ENCODE assay signal across 25 cellular contexts in genomic region chr22:40417881-40418280, GRCh38. TPM values are rescaled to one million over a fixed set of nuclear protein-coding genes. Genes with fewer than 3 reads are reported as not detected.
DNase-seq lines count a peak whose midpoint lies in the region; ATAC-seq and TF ChIP-seq lines count a peak whose summit lies in the region.
"Had no signal": no experiment of that assay in that cellular context is flagged by ENCODE, and none has a peak within 500 bp of the region (broad histone marks: within the 10 kb centered on the region; RNA-seq: fewer than 3 reads in every experiment).

No MANE protein-coding gene starts in this region.

- H3K9me3 Mint-ChIP-seq in activated naive CD4-positive, alpha-beta T cell treated with anti-CD3 and anti-CD28 coated beads for 36 hours: no peaks in the 10 kb centered on the region
- H3K9me3 Mint-ChIP-seq in CD4-positive, alpha-beta T cell: no peaks in the 10 kb centered on the region
- no peaks in the 10 kb centered on the region for H3K9me3 Mint-ChIP-seq in nephron progenitor cell
- H3K9me3 Mint-ChIP-seq: activated T-helper 17 cell treated with anti-CD3 and anti-CD28 coated beads, Interleukin-2, amount 50 U/mL, for 72 hours; brain had no signal

- intact Hi-C loops in activated naive CD4-positive, alpha-beta T cell treated with anti-CD3 and anti-CD28 coated beads for 36 hours (cut with micrococcal nuclease): no loop called here
- intact Hi-C loops in CD4-positive, alpha-beta T cell (cut with DNase I, micrococcal nuclease): no loop called here

- peaks cover 54% of the 10 kb centered on the region for H3K36me3 ChIP-seq in WERI-Rb-1
- peaks cover 99% of the 10 kb centered on the region for H3K36me3 ChIP-seq in neutrophil
- H3K36me3 ChIP-seq: uterus had no signal

- H3K27ac ChIP-seq in CD4-positive, alpha-beta T cell (ENCODE audit: low read depth, low read length): peak overlapping the region; percentile 43
- H3K27ac ChIP-seq in WERI-Rb-1 (peak overlapping the region; percentile 51), neutrophil (peak overlapping the region; percentile 85)
- H3K27ac ChIP-seq: prostate gland, testis, uterus had no signal

- H3K4me3 ChIP-seq in WERI-Rb-1 (ENCODE audit: low read depth, low read length) (no peak overlapping the region), neutrophil (ENCODE audit: low read depth in 1 of 2, low read length in 1 of 2) (no peak overlapping the region)
- H3K4me3 ChIP-seq: adrenal gland, lung, mucosa of descending colon, prostate gland, testis, uterus had no signal

- H3K4me1 Mint-ChIP-seq in activated naive CD4-positive, alpha-beta T cell treated with anti-CD3 and anti-CD28 coated beads for 36 hours (ENCODE audit: low read depth): peaks cover 16% of the 10 kb centered on the region
- H3K4me1 Mint-ChIP-seq in CD4-positive, alpha-beta T cell (ENCODE audit: low read depth): peaks cover 41% of the 10 kb centered on the region
- H3K4me1 Mint-ChIP-seq in nephron progenitor cell: peaks cover 15% of the 10 kb centered on the region

- H3K27ac Mint-ChIP-seq in activated naive CD4-positive, alpha-beta T cell treated with anti-CD3 and anti-CD28 coated beads for 36 hours: peak overlapping the region; percentile 11
- peak overlapping the region; percentile 49 for H3K27ac Mint-ChIP-seq in CD4-positive, alpha-beta T cell
- H3K27ac Mint-ChIP-seq in nephron progenitor cell: no peak overlapping the region
- H3K27ac Mint-ChIP-seq: activated T-helper 17 cell treated with anti-CD3 and anti-CD28 coated beads, Interleukin-2, amount 50 U/mL, for 72 hours had no signal

- no peaks in the 10 kb centered on the region for H3K27me3 ChIP-seq in CD4-positive, alpha-beta T cell (ENCODE audit: control insufficient read depth, insufficient read depth, low read length)
- H3K27me3 ChIP-seq in WERI-Rb-1 (ENCODE audit: insufficient read depth, low read depth, severe bottlenecking): no peaks in the 10 kb centered on the region
- no peaks in the 10 kb centered on the region for H3K27me3 ChIP-seq in neutrophil
- H3K27me3 ChIP-seq: adrenal gland, testis, uterus had no signal

- no peak for DNase-seq in activated naive CD4-positive, alpha-beta T cell treated with anti-CD3 and anti-CD28 coated beads for 36 hours
- DNase-seq in activated naive CD4-positive, alpha-beta T cell treated with Interleukin-2 at 50 U/mL for 16 hours: no peak
- no peak for DNase-seq in CD4-positive, alpha-beta T cell
- DNase-seq in WERI-Rb-1 (no peak), midbrain (lab: John Stamatoyannopoulos, UW) (no peak), nephron progenitor cell (no peak)
- DNase-seq: 8988T; activated CD4-positive, alpha-beta T cell treated with anti-CD3 and anti-CD28 coated beads, Interleukin-2, amount 50 U/mL, for 4 hours; activated CD8-positive, alpha-beta memory T cell treated with anti-CD3 and anti-CD28 coated beads, Interleukin-2, amount 50 U/mL, for 4 hours; adrenal gland; DMS153; effector CD8-positive, alpha-beta T cell; kidney glomerular epithelial cell; mucosa of descending colon; SIG-M5; stimulated activated CD4-positive, alpha-beta T cell treated with anti-CD3 and anti-CD28 coated beads, Interleukin-15, amount 100 ng/mL, for 24 hours; stimulated activated naive CD8-positive, alpha-beta T cell treated with anti-CD3 and anti-CD28 coated beads, Interleukin-15, Interleukin-2, amounts not matched to agents 100 U/mL and 50 U/mL, for 24 hours; testis; uterus had no signal

- POLR2A ChIA-PET in CD4-positive, alpha-beta T cell (lab: Charles Lee): interaction anchor here (1.6 kb wide), 1 partner anchor 33 kb away, joined by 6 read pairs; no protein-coding TSS in a partner anchor

- no peak overlapping the region for H3K4me3 Mint-ChIP-seq in activated naive CD4-positive, alpha-beta T cell treated with anti-CD3 and anti-CD28 coated beads for 36 hours
- no peak overlapping the region for H3K4me3 Mint-ChIP-seq in CD4-positive, alpha-beta T cell
- no peak overlapping the region for H3K4me3 Mint-ChIP-seq in nephron progenitor cell
- H3K4me3 Mint-ChIP-seq: activated T-helper 17 cell treated with anti-CD3 and anti-CD28 coated beads, Interleukin-2, amount 50 U/mL, for 72 hours; brain had no signal

- no peak for TF ChIP-seq CTCF in CD4-positive, alpha-beta T cell (IDR thresholded peaks at IDR 0.05)
- TF ChIP-seq CTCF in WERI-Rb-1 (IDR thresholded peaks at IDR 0.05; ENCODE audit: low read depth, low read length): no peak
- TF ChIP-seq CTCF in neutrophil (IDR thresholded peaks at IDR 0.05): no peak
- TF ChIP-seq CTCF in nephron progenitor cell (IDR thresholded peaks at IDR 0.05): no peak

- no peaks in the 10 kb centered on the region for H3K9me3 ChIP-seq in CD4-positive, alpha-beta T cell (ENCODE audit: control insufficient read depth, low read length)
- no peaks in the 10 kb centered on the region for H3K9me3 ChIP-seq in WERI-Rb-1 (ENCODE audit: severe bottlenecking)
- H3K9me3 ChIP-seq in neutrophil: no peaks in the 10 kb centered on the region
- H3K9me3 ChIP-seq: adrenal gland, mucosa of descending colon, prostate gland, testis, uterus had no signal

- CTCF ChIA-PET in activated naive CD4-positive, alpha-beta T cell treated with anti-CD3 and anti-CD28 coated beads for 36 hours (lab: Charles Lee): no interaction called here
- CTCF ChIA-PET in CD4-positive, alpha-beta T cell (lab: Charles Lee): no interaction called here

- H3K4me1 ChIP-seq in neutrophil (ENCODE audit: control insufficient read depth in 1 of 2, insufficient read depth in 1 of 2, low read depth in 1 of 2, low read length in 1 of 2): peaks cover 18% of the 10 kb centered on the region in 2 experiments
- H3K4me1 ChIP-seq: adrenal gland, prostate gland, testis, uterus had no signal

- H3K27me3 Mint-ChIP-seq in activated naive CD4-positive, alpha-beta T cell treated with anti-CD3 and anti-CD28 coated beads for 36 hours (ENCODE audit: low read depth): no peaks in the 10 kb centered on the region
- H3K27me3 Mint-ChIP-seq in CD4-positive, alpha-beta T cell: no peaks in the 10 kb centered on the region
- no peaks in the 10 kb centered on the region for H3K27me3 Mint-ChIP-seq in nephron progenitor cell (ENCODE audit: low read depth, poor library complexity)
- H3K27me3 Mint-ChIP-seq: activated T-helper 17 cell treated with anti-CD3 and anti-CD28 coated beads, Interleukin-2, amount 50 U/mL, for 72 hours; brain had no signal

- ATAC-seq in CD4-positive, alpha-beta T cell (ENCODE audit: poor library complexity): no peak
- no peak for ATAC-seq in HG03460 (IDR thresholded peaks at IDR 0.05; ENCODE audit: unreplicated experiment)
- ATAC-seq: activated T-helper 17 cell treated with anti-CD3 and anti-CD28 coated beads, Interleukin-2, amount 50 U/mL, for 72 hours; mucosa of descending colon; stimulated activated naive CD8-positive, alpha-beta T cell treated with anti-CD3 and anti-CD28 coated beads, Interleukin-15, Interleukin-2, amounts not matched to agents 100 U/mL and 50 U/mL, for 24 hours had no signal

- H3K36me3 Mint-ChIP-seq in activated naive CD4-positive, alpha-beta T cell treated with anti-CD3 and anti-CD28 coated beads for 36 hours (ENCODE audit: low read depth): peaks cover 14% of the 10 kb centered on the region
- peaks cover 78% of the 10 kb centered on the region for H3K36me3 Mint-ChIP-seq in CD4-positive, alpha-beta T cell (ENCODE audit: low read depth)
- peaks cover 22% of the 10 kb centered on the region for H3K36me3 Mint-ChIP-seq in nephron progenitor cell (ENCODE audit: low read depth)

RNA-seq across cellular contexts. Expression of gene SGSM3, which starts 47.5 kb away (rescaled TPM):
- total RNA-seq in activated naive CD4-positive, alpha-beta T cell treated with anti-CD3 and anti-CD28 coated beads for 36 hours: 10 to 100 TPM; 65.7 to 66.4 TPM
- total RNA-seq in CD4-positive, alpha-beta T cell: 10 to 100 TPM; 87.9 to 89.9 TPM
